In the genomic region with DNA sequence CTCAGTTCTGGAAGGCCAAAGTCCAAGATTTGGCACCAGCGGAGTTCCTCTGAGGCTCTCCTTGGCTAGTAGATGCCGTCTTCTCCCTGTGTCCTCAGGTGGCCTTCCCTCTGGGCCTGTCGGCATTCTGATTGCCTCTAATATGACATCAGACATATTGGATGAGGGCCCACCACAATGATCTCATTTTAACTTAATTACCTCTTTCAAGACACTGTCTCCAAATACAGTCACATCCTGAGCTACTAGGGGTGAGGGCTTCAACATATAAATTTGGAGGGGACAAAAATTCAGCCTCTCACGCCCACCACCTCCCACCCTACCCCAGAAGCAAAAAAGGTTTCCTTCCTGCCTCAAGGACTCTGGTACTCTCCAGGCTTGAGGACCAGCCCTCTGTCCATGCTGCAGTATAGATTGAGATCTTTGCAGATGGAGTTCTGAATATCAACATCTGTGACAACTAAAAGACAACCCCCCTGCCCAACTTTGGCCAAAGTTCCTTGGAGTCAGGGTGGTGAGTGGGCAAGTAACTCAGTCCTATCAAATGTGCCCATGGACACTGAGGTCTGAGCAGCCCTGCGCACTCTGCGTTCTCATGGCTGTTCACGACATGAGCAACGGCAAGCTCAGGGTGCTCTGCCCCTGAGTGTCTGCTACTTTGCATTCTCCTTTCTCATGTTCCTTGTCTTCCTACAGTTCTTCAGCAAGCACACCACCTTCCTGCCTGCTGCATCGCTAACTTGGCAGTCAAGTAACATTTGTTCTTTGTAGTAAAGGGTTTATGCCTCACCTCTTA, we compare ENCODE assay signal across 2 cellular contexts.
TF ChIP-seq lines count a peak whose summit lies in the region.

No MANE protein-coding gene starts in this region.

TF ChIP-seq in liver, 16 proteins besides CTCF, POLR2A, EP300 and RAD21:
- TF ChIP-seq JUND (IDR thresholded peaks at IDR 0.05) (peak in 1 of 2 donors; percentile 23), YY1 (IDR thresholded peaks at IDR 0.05) (no peak)
TF ChIP-seq in liver: peak in this region for 1.

TF ChIP-seq in HepG2, 621 proteins besides CTCF, POLR2A, EP300 and RAD21:
- no peak for TF ChIP-seq ZNF549 (CRISPR knock-in tag; IDR thresholded peaks at IDR 0.05)
- TF ChIP-seq ZC3H4 (CRISPR knock-in tag; IDR thresholded peaks at IDR 0.05; ENCODE audit: borderline replicate concordance), result no peak
- TF ChIP-seq ZNF737 (CRISPR knock-in tag; IDR thresholded peaks at IDR 0.05; ENCODE audit: borderline replicate concordance), result no peak
- no peak for TF ChIP-seq PHF20 (CRISPR knock-in tag; IDR thresholded peaks at IDR 0.05)
- TF ChIP-seq KDM5B (CRISPR knock-in tag; IDR thresholded peaks at IDR 0.05; ENCODE audit: borderline replicate concordance), result no peak
- TF ChIP-seq NCOA5 (CRISPR knock-in tag; IDR thresholded peaks at IDR 0.05), result no peak
- TF ChIP-seq, protein P1, sequence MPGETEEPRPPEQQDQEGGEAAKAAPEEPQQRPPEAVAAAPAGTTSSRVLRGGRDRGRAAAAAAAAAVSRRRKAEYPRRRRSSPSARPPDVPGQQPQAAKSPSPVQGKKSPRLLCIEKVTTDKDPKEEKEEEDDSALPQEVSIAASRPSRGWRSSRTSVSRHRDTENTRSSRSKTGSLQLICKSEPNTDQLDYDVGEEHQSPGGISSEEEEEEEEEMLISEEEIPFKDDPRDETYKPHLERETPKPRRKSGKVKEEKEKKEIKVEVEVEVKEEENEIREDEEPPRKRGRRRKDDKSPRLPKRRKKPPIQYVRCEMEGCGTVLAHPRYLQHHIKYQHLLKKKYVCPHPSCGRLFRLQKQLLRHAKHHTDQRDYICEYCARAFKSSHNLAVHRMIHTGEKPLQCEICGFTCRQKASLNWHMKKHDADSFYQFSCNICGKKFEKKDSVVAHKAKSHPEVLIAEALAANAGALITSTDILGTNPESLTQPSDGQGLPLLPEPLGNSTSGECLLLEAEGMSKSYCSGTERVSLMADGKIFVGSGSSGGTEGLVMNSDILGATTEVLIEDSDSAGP (CRISPR knock-in tag; IDR thresholded peaks at IDR 0.05; ENCODE audit: borderline replicate concordance), result no peak
- TF ChIP-seq, protein P2, sequence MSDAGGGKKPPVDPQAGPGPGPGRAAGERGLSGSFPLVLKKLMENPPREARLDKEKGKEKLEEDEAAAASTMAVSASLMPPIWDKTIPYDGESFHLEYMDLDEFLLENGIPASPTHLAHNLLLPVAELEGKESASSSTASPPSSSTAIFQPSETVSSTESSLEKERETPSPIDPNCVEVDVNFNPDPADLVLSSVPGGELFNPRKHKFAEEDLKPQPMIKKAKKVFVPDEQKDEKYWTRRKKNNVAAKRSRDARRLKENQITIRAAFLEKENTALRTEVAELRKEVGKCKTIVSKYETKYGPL (CRISPR knock-in tag; IDR thresholded peaks at IDR 0.05), result no peak
- no peak for TF ChIP-seq ZNF800 (CRISPR knock-in tag; IDR thresholded peaks at IDR 0.05)
- TF ChIP-seq ZNF775 (CRISPR knock-in tag; IDR thresholded peaks at IDR 0.05; ENCODE audit: borderline replicate concordance), result no peak
- TF ChIP-seq PAWR (CRISPR knock-in tag; IDR thresholded peaks at IDR 0.05; ENCODE audit: borderline replicate concordance), result no peak
- no peak for TF ChIP-seq ZNF782 (CRISPR knock-in tag; IDR thresholded peaks at IDR 0.05; ENCODE audit: borderline replicate concordance)
- no peak for TF ChIP-seq AFF4 (CRISPR knock-in tag; IDR thresholded peaks at IDR 0.05)
- TF ChIP-seq USF2 (IDR thresholded peaks at IDR 0.05; ENCODE audit: low read depth, low read length), result no peak
- TF ChIP-seq USF2 (CRISPR knock-in tag; IDR thresholded peaks at IDR 0.05; ENCODE audit: borderline replicate concordance), result no peak
- TF ChIP-seq KDM2A (CRISPR knock-in tag; IDR thresholded peaks at IDR 0.05; ENCODE audit: borderline replicate concordance, low read depth), result no peak
- TF ChIP-seq, protein P3, sequence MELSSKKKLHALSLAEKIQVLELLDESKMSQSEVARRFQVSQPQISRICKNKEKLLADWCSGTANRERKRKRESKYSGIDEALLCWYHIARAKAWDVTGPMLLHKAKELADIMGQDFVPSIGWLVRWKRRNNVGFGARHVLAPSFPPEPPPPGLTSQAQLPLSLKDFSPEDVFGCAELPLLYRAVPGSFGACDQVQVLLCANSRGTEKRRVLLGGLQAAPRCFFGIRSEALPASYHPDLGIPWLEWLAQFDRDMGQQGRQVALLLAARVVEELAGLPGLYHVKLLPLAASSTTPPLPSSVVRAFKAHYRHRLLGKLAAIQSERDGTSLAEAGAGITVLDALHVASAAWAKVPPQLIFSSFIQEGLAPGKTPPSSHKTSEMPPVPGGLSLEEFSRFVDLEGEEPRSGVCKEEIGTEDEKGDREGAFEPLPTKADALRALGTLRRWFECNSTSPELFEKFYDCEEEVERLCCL (CRISPR knock-in tag; IDR thresholded peaks at IDR 0.05; ENCODE audit: borderline replicate concordance), result no peak
- no peak for TF ChIP-seq EHMT2 (IDR thresholded peaks at IDR 0.05; ENCODE audit: borderline replicate concordance, low read depth, low read length)
- TF ChIP-seq ZBTB2 (CRISPR knock-in tag; IDR thresholded peaks at IDR 0.05; ENCODE audit: low read depth), result no peak
- no peak for TF ChIP-seq ZC3H13 (CRISPR knock-in tag; IDR thresholded peaks at IDR 0.05)
TF ChIP-seq in HepG2: peak in this region for 0.
